ENCODE assay signal across 10 cellular contexts in genomic region chr1:210252621-210253041, GRCh38. TPM values are rescaled to one million over a fixed set of nuclear protein-coding genes. Genes with fewer than 3 reads are reported as not detected.
DNase-seq lines count a peak whose midpoint lies in the region; ATAC-seq and TF ChIP-seq lines count a peak whose summit lies in the region.
"Had no signal": no experiment of that assay in that cellular context is flagged by ENCODE, and none has a peak within 500 bp of the region (broad histone marks: within the 10 kb centered on the region; RNA-seq: fewer than 3 reads in every experiment).

No MANE protein-coding gene starts in this region.

- H3K4me3 ChIP-seq in Jurkat, Clone E6-1 (ENCODE audit: low read length) = peak overlapping the region; percentile 7

- ATAC-seq in activated B cell treated with CpG ODN at 0.5 μM for 24 hours (ENCODE audit: low read depth) = no peak
- ATAC-seq in stimulated activated effector memory CD8-positive, alpha-beta T cell treated with anti-CD3 and anti-CD28 coated beads, Interleukin-12 subunit alpha, Interleukin-12 subunit beta, amount 100 ng/mL, for 72 hours = peak; percentile 17
- no peak for ATAC-seq in GM18505 (IDR thresholded peaks at IDR 0.05; ENCODE audit: unreplicated experiment)
- ATAC-seq in GM21529 (IDR thresholded peaks at IDR 0.05; ENCODE audit: unreplicated experiment) = no peak
- ATAC-seq: natural killer cell had no signal

- H3K27ac Mint-ChIP-seq in activated B cell treated with CpG ODN at 0.5 μM for 24 hours = no peak overlapping the region
- H3K27ac Mint-ChIP-seq in stimulated activated effector memory CD8-positive, alpha-beta T cell treated with anti-CD3 and anti-CD28 coated beads, Interleukin-12 subunit alpha, Interleukin-12 subunit beta, amount 100 ng/mL, for 72 hours = no peak overlapping the region
- H3K27ac Mint-ChIP-seq: activated T-cell treated with anti-CD3 and anti-CD28 coated beads, Interleukin-2, amount 50 U/mL, for 24 hours; natural killer cell had no signal

- intact Hi-C loops in activated B cell treated with CpG ODN at 0.5 μM for 24 hours (cut with micrococcal nuclease) = no loop called here

- no peak for TF ChIP-seq CTCF in activated B cell treated with CpG ODN at 0.5 μM for 24 hours (IDR thresholded peaks at IDR 0.05)

- peaks cover 19% of the 10 kb centered on the region for H3K4me1 Mint-ChIP-seq in activated B cell treated with CpG ODN at 0.5 μM for 24 hours
- H3K4me1 Mint-ChIP-seq in stimulated activated effector memory CD8-positive, alpha-beta T cell treated with anti-CD3 and anti-CD28 coated beads, Interleukin-12 subunit alpha, Interleukin-12 subunit beta, amount 100 ng/mL, for 72 hours = peaks cover 17% of the 10 kb centered on the region

- TF ChIP-seq POLR2A in GM18505 (IDR thresholded peaks at IDR 0.05; ENCODE audit: borderline replicate concordance, extremely low read depth, insufficient read depth, insufficient read length) = no peak

- no peaks in the 10 kb centered on the region for H3K9me3 Mint-ChIP-seq in activated B cell treated with CpG ODN at 0.5 μM for 24 hours
- H3K9me3 Mint-ChIP-seq in stimulated activated effector memory CD8-positive, alpha-beta T cell treated with anti-CD3 and anti-CD28 coated beads, Interleukin-12 subunit alpha, Interleukin-12 subunit beta, amount 100 ng/mL, for 72 hours = no peaks in the 10 kb centered on the region
- H3K9me3 Mint-ChIP-seq: activated T-cell treated with anti-CD3 and anti-CD28 coated beads, Interleukin-2, amount 50 U/mL, for 24 hours; natural killer cell had no signal

- H3K36me3 Mint-ChIP-seq in activated B cell treated with CpG ODN at 0.5 μM for 24 hours (ENCODE audit: low read depth) = no peaks in the 10 kb centered on the region
- no peaks in the 10 kb centered on the region for H3K36me3 Mint-ChIP-seq in stimulated activated effector memory CD8-positive, alpha-beta T cell treated with anti-CD3 and anti-CD28 coated beads, Interleukin-12 subunit alpha, Interleukin-12 subunit beta, amount 100 ng/mL, for 72 hours
- H3K36me3 Mint-ChIP-seq: natural killer cell had no signal

- DNase-seq in Jurkat, Clone E6-1 (ENCODE audit: low read depth, low spot score) = no peak
- no peak for DNase-seq in activated B cell treated with CpG ODN at 0.5 μM for 24 hours
- peak; percentile 80 for DNase-seq in iPS-NIHi11 (ENCODE audit: low spot score)
- no peak for DNase-seq in stimulated activated effector memory CD8-positive, alpha-beta T cell treated with anti-CD3 and anti-CD28 coated beads, Interleukin-12 subunit alpha, Interleukin-12 subunit beta, amount 100 ng/mL, for 72 hours (ENCODE audit: low spot score in 2 of 2)
- no peak for DNase-seq in GM19240 (ENCODE audit: insufficient read length, low spot score)
- DNase-seq: activated T-cell treated with anti-CD3 and anti-CD28 coated beads, Interleukin-2, amount 50 U/mL, for 24 hours; natural killer cell; SHP77 had no signal

- CTCF ChIA-PET in activated B cell treated with CpG ODN at 0.5 μM for 24 hours (lab: Charles Lee) = no interaction called here

- peaks cover 35% of the 10 kb centered on the region for H3K27me3 Mint-ChIP-seq in activated B cell treated with CpG ODN at 0.5 μM for 24 hours

- POLR2A ChIA-PET in activated B cell treated with CpG ODN at 0.5 μM for 24 hours (lab: Charles Lee) = no interaction called here

- peak overlapping the region; percentile 46 for H3K4me3 Mint-ChIP-seq in activated B cell treated with CpG ODN at 0.5 μM for 24 hours
- peak overlapping the region; percentile 54 for H3K4me3 Mint-ChIP-seq in stimulated activated effector memory CD8-positive, alpha-beta T cell treated with anti-CD3 and anti-CD28 coated beads, Interleukin-12 subunit alpha, Interleukin-12 subunit beta, amount 100 ng/mL, for 72 hours

RNA-seq across cellular contexts. Expression of gene SERTAD4, which starts 20.0 kb away (rescaled TPM):
- polyA plus RNA-seq in Jurkat, Clone E6-1 (2012; ENCODE audit: insufficient read depth, insufficient read length) = not detected
- total RNA-seq in activated B cell treated with CpG ODN at 0.5 μM for 24 hours = not detected in 2 replicates
- total RNA-seq: natural killer cell had no signal
